Comparison of ENCODE assay signal across 20 cellular contexts in the genomic region with DNA sequence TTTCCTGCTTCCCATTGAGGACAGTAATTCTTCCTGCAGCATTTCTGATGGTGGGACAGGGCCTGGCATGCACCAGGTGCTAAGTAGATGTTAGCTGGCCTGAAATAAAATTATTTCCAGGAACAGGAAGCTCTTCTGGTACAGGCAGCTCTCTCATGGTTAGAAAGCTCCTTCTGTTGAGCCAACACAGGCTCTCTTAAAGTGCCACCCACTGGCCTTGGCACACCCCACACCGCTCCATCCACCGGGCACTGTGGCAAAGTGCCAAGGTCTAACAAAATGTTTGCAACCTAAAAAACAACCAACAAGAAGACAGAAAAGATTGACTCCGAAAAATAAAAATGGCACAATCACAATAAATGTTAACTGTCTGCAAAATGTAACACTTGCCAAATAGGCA. TPM values are rescaled to one million over a fixed set of nuclear protein-coding genes. Genes with fewer than 3 reads are reported as not detected.
A peak's percentile ranks its signal among the peaks of the same experiment; 100 is the strongest.
DNase-seq lines count a peak whose midpoint lies in the region; FAIRE-seq and TF ChIP-seq lines count a peak whose summit lies in the region.
"Had no signal": no experiment of that assay in that cellular context is flagged by ENCODE, and none has a peak within 500 bp of the region (broad histone marks: within the 10 kb centered on the region; RNA-seq: fewer than 3 reads in every experiment).

No MANE protein-coding gene starts in this region.

- H3K4me3 Mint-ChIP-seq in CD14-positive monocyte = no peak overlapping the region
- H3K4me3 Mint-ChIP-seq: B cell; effector memory CD8-positive, alpha-beta T cell; stimulated activated effector memory CD8-positive, alpha-beta T cell treated with anti-CD3 and anti-CD28 coated beads, Interleukin-12 subunit alpha, Interleukin-12 subunit beta, amount 100 ng/mL, for 72 hours; T-helper 17 cell; WTC11 had no signal

- H3K36me3 ChIP-seq in BLaER1 (no peaks in the 10 kb centered on the region), adrenal gland (replicated peaks in 1 of 2) (no peaks in the 10 kb centered on the region), osteoblast (ENCODE audit: insufficient read depth, low read length) (no peaks in the 10 kb centered on the region)
- H3K36me3 ChIP-seq: tibial nerve had no signal

- H3K27me3 Mint-ChIP-seq in CD14-positive monocyte (ENCODE audit: low read depth in 3 of 3) = no peaks in the 10 kb centered on the region
- H3K27me3 Mint-ChIP-seq: B cell, naive B cell, T-helper 17 cell had no signal

- H3K4me1 Mint-ChIP-seq in CD14-positive monocyte = peaks cover 54% of the 10 kb centered on the region
- H3K4me1 Mint-ChIP-seq: B cell; naive B cell; stimulated activated effector memory CD8-positive, alpha-beta T cell treated with anti-CD3 and anti-CD28 coated beads, Interleukin-12 subunit alpha, Interleukin-12 subunit beta, amount 100 ng/mL, for 72 hours; WTC11 had no signal

- no peaks in the 10 kb centered on the region for H4K20me1 ChIP-seq in BLaER1
- no peaks in the 10 kb centered on the region for H4K20me1 ChIP-seq in osteoblast (ENCODE audit: insufficient read depth, low read length)

- H3K27me3 ChIP-seq in BLaER1 (no peaks in the 10 kb centered on the region), adrenal gland (no peaks in the 10 kb centered on the region), osteoblast (ENCODE audit: insufficient read depth, low read length) (no peaks in the 10 kb centered on the region)
- H3K27me3 ChIP-seq: tibial nerve had no signal

- no peak for TF ChIP-seq CTCF in CD14-positive monocyte (IDR thresholded peaks at IDR 0.05)
- no peak for TF ChIP-seq CTCF in adrenal gland (IDR thresholded peaks at IDR 0.05)
- no peak for TF ChIP-seq CTCF in osteoblast (IDR thresholded peaks at IDR 0.05; ENCODE audit: extremely low read depth, low read depth, low read length)

- no peak overlapping the region for H3K9ac ChIP-seq in BLaER1
- H3K9ac ChIP-seq: GM23248 had no signal

- no peak overlapping the region for H3K4me3 ChIP-seq in BLaER1
- H3K4me3 ChIP-seq in adrenal gland = no peak overlapping the region
- H3K4me3 ChIP-seq in osteoblast (ENCODE audit: insufficient read depth, low read length) = no peak overlapping the region
- H3K4me3 ChIP-seq: GM23248, psoas muscle, tibial nerve had no signal

- H3K36me3 Mint-ChIP-seq in CD14-positive monocyte = no peaks in the 10 kb centered on the region
- H3K36me3 Mint-ChIP-seq: naive B cell; stimulated activated effector memory CD8-positive, alpha-beta T cell treated with anti-CD3 and anti-CD28 coated beads, Interleukin-12 subunit alpha, Interleukin-12 subunit beta, amount 100 ng/mL, for 72 hours; WTC11 had no signal

- intact Hi-C loops in CD14-positive monocyte (cut with micrococcal nuclease) = loop anchor here in 1 of 2 donors (5.0 kb wide), 1 partner anchor 52 kb away; a partner anchor contains a TSS
- intact Hi-C loops in adrenal gland (cut with DNase I) = no loop called here

- DNase-seq in CD14-positive monocyte (ENCODE audit: low spot score) (no peak), adrenal gland (peak in 6 of 7 donors; percentile 32 to 50 (median 45)), mesenteric fat pad (ENCODE audit: low spot score) (peak; percentile 33), osteoblast (ENCODE audit: insufficient read length, low spot score, missing footprints) (no peak), GM19239 (ENCODE audit: insufficient read length, low spot score) (no peak), globus pallidus (ENCODE audit: low spot score) (no peak)
- DNase-seq: activated CD8-positive, alpha-beta memory T cell treated with anti-CD3 and anti-CD28 coated beads for 24 hours; DMS153; effector memory CD8-positive, alpha-beta T cell; GM23248; naive B cell; NCI-H1105; NCI-H345; psoas muscle; T-helper 17 cell had no signal

- no peak for TF ChIP-seq POLR2A in adrenal gland (IDR thresholded peaks at IDR 0.05)

- FAIRE-seq in GM19239 (lab: Jason Lieb, UNC) = no peak

- no peak overlapping the region for H2AFZ ChIP-seq in osteoblast (ENCODE audit: low read length)
- H2AFZ ChIP-seq: GM23248 had no signal

- H3K4me1 ChIP-seq in BLaER1 = peaks cover 16% of the 10 kb centered on the region
- peaks cover 0 to 5% of the 10 kb centered on the region in 2 donors for H3K4me1 ChIP-seq in adrenal gland (replicated peaks in 1 of 2)
- H3K4me1 ChIP-seq in osteoblast (ENCODE audit: insufficient read depth, low read length) = no peaks in the 10 kb centered on the region
- H3K4me1 ChIP-seq: psoas muscle had no signal

- peaks cover 0 to 6% (median 2%) of the 10 kb centered on the region in 7 donors for H3K9me3 Mint-ChIP-seq in CD14-positive monocyte
- H3K9me3 Mint-ChIP-seq: effector memory CD8-positive, alpha-beta T cell; naive B cell; stimulated activated effector memory CD8-positive, alpha-beta T cell treated with anti-CD3 and anti-CD28 coated beads, Interleukin-12 subunit alpha, Interleukin-12 subunit beta, amount 100 ng/mL, for 72 hours; WTC11 had no signal

- H3K4me2 ChIP-seq in BLaER1 = peak overlapping the region; percentile 31
- H3K4me2 ChIP-seq in osteoblast (ENCODE audit: insufficient read depth, low read length) = no peak overlapping the region

- H3K79me2 ChIP-seq in osteoblast (ENCODE audit: insufficient read depth, low read length) = no peaks in the 10 kb centered on the region

- no peaks in the 10 kb centered on the region for H3K9me3 ChIP-seq in BLaER1
- H3K9me3 ChIP-seq in adrenal gland (replicated peaks in 1 of 3) = no peaks in the 10 kb centered on the region
- H3K9me3 ChIP-seq in osteoblast (ENCODE audit: low read depth, low read length) = no peaks in the 10 kb centered on the region
- H3K9me3 ChIP-seq: psoas muscle, tibial nerve had no signal

- no peak overlapping the region for H3K27ac ChIP-seq in BLaER1
- no peak overlapping the region for H3K27ac ChIP-seq in adrenal gland
- H3K27ac ChIP-seq in osteoblast (ENCODE audit: low read depth, low read length) = no peak overlapping the region
- H3K27ac ChIP-seq: GM23248, psoas muscle, tibial nerve had no signal

- 20 to 30% (median 25%) methylated on average over 3 of the region's 3 CpGs for WGBS in adrenal gland, 4 donors

- H3K27ac Mint-ChIP-seq in CD14-positive monocyte = peak overlapping the region in 5 of 7 donors; percentile 46 to 82 (median 58)
- H3K27ac Mint-ChIP-seq: B cell; effector memory CD8-positive, alpha-beta T cell; naive B cell; stimulated activated effector memory CD8-positive, alpha-beta T cell treated with anti-CD3 and anti-CD28 coated beads, Interleukin-12 subunit alpha, Interleukin-12 subunit beta, amount 100 ng/mL, for 72 hours; T-helper 17 cell; WTC11 had no signal

RNA-seq across cellular contexts. Expression of a gene that starts 36.6 kb away (rescaled TPM):
- polyA plus RNA-seq in CD14-positive monocyte (1 to 10 TPM; 3.4 to 4.8 TPM), adrenal gland (10 to 100 TPM in 2 of 3 donors, 1 to 10 TPM in 1; 7.4 to 59.0 (median 32.2) TPM)
- total RNA-seq in adrenal gland (10 to 100 TPM in 7 of 8 donors, 1 to 10 TPM in 1; 4.1 to 23.1 (median 15.5) TPM), mesenteric fat pad (11.5 TPM), osteoblast (10.3 and 10.9 TPM in 2 replicates)

RNA-seq across cellular contexts. Expression of a gene that starts 51.8 kb away (rescaled TPM):
- polyA plus RNA-seq in CD14-positive monocyte = 10 to 100 TPM in 1 of 2 donors, 1 to 10 TPM in 1; 9.7 to 14.0 TPM
- total RNA-seq in adrenal gland = 10 to 100 TPM in 6 of 8 donors, 1 to 10 TPM in 2; 5.6 to 18.2 (median 13.1) TPM
- polyA plus RNA-seq in adrenal gland = 1 to 10 TPM; 5.6 to 7.5 (median 5.6) TPM
- 17.7 TPM for total RNA-seq in mesenteric fat pad
- total RNA-seq in osteoblast = 14.1 and 17.7 TPM in 2 replicates

Comparison
In these comparisons a context has a peak if more than half of its experiments do, and no peak if none do; other contexts are left out.
1. DNase-seq: peak in adrenal gland (6 of 7) and mesenteric fat pad (single experiment); none in CD14-positive monocyte (single experiment), osteoblast (single experiment), GM19239 (single experiment) and globus pallidus (single experiment).